8 cellular contexts compared by ENCODE assay signal in the genomic region with DNA sequence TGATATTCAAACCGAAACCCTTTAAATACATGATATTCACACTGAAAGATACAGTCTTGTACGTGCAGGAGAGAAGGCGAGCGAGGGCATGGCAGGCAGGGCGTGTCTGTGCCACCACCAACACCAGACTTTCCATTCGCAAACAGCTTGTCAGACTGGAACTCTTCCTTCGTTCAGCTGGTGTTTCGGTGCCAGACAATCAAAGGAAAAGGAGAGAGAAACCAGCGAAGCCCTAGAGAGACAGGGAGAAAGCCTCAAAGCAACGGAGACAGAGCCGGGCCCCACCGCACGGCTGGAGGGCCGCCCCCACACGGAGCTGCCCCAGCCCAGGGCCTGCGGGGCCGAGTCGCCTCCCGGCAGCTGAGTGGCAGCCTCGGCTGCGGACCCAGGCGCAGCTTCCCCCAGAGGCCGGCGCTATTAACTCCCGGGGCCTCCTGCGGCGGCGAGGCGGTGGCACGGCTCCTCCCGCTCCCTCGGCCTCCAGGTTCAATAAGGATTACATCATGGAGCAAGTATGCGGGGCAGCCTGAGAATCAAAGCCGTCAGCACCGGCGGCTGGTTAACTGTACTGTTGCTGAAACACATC. TPM values are rescaled to one million over a fixed set of nuclear protein-coding genes. Genes with fewer than 3 reads are reported as not detected.
DNase-seq lines count a peak whose midpoint lies in the region; ATAC-seq, FAIRE-seq and TF ChIP-seq lines count a peak whose summit lies in the region.

No MANE protein-coding gene starts in this region.

- no peak overlapping the region for H3K27ac ChIP-seq in CD4-positive, alpha-beta memory T cell (ENCODE audit: low read depth, low read length)
- H3K27ac ChIP-seq in Peyer's patch = no peak overlapping the region

- FAIRE-seq in bronchial epithelial cell (lab: Jason Lieb, UNC) = no peak

- peak overlapping the region; percentile 83 to 96 (median 88) for H3K4me3 Mint-ChIP-seq in CD4-positive, alpha-beta memory T cell

- no peaks in the 10 kb centered on the region for H3K36me3 ChIP-seq in CD4-positive, alpha-beta memory T cell (ENCODE audit: insufficient read depth, low read length)
- H3K36me3 ChIP-seq in Peyer's patch (no peaks in the 10 kb centered on the region), bronchial epithelial cell (ENCODE audit: control insufficient read depth, insufficient read depth, low read length) (no peaks in the 10 kb centered on the region), skeletal muscle satellite cell (ENCODE audit: insufficient read depth, low read length) (no peaks in the 10 kb centered on the region)

- ATAC-seq in HG02678 (IDR thresholded peaks at IDR 0.05; ENCODE audit: unreplicated experiment) (peak; percentile 38), GM19395 (IDR thresholded peaks at IDR 0.05; ENCODE audit: unreplicated experiment) (no peak)

- H3K4me1 Mint-ChIP-seq in CD4-positive, alpha-beta memory T cell = peaks cover 6 to 13% (median 10%) of the 10 kb centered on the region in 4 donors

- intact Hi-C loops in CD4-positive, alpha-beta memory T cell (cut with micrococcal nuclease) = no loop called here

- H3K4me3 ChIP-seq in CD4-positive, alpha-beta memory T cell (ENCODE audit: low read length in 2 of 2) = peak overlapping the region in 1 of 2 donors; percentile 30
- peak overlapping the region; percentile 15 to 54 (median 43) for H3K4me3 ChIP-seq in Peyer's patch
- peak overlapping the region; percentile 47 for H3K4me3 ChIP-seq in bronchial epithelial cell (ENCODE audit: low read depth, low read length)
- peak overlapping the region; percentile 67 for H3K4me3 ChIP-seq in skeletal muscle satellite cell (ENCODE audit: low read length)

- no peaks in the 10 kb centered on the region for H3K36me3 Mint-ChIP-seq in CD4-positive, alpha-beta memory T cell

- no peak for DNase-seq in CD4-positive, alpha-beta memory T cell
- peak in 2 of 3 donors; percentile 70 to 73 for DNase-seq in Peyer's patch
- DNase-seq in bronchial epithelial cell (ENCODE audit: low read depth) = peak; percentile 76
- peak; percentile 84 for DNase-seq in iris pigment epithelial cell (ENCODE audit: low read depth)
- no peak for DNase-seq in NK-92 (lab: John Stamatoyannopoulos, UW; ENCODE audit: unreplicated experiment)

- H3K27me3 Mint-ChIP-seq in CD4-positive, alpha-beta memory T cell = peaks cover 56 to 59% of the 10 kb centered on the region in 2 donors

- no peaks in the 10 kb centered on the region for H3K9me3 ChIP-seq in CD4-positive, alpha-beta memory T cell (ENCODE audit: control insufficient read depth in 1 of 2, low read length in 2 of 2)
- no peaks in the 10 kb centered on the region for H3K9me3 ChIP-seq in Peyer's patch
- H3K9me3 ChIP-seq in skeletal muscle satellite cell (replicated peaks; ENCODE audit: low read length) = no peaks in the 10 kb centered on the region

- CTCF ChIA-PET in CD4-positive, alpha-beta memory T cell (lab: Charles Lee; ENCODE audit: partially characterized antibody) = no interaction called here

- H3K27ac Mint-ChIP-seq in CD4-positive, alpha-beta memory T cell = peak overlapping the region in 1 of 7 donors; percentile 54

- H3K27me3 ChIP-seq in CD4-positive, alpha-beta memory T cell (ENCODE audit: insufficient read depth, low read length) = peaks cover 31% of the 10 kb centered on the region
- H3K27me3 ChIP-seq in Peyer's patch (peaks cover 0 to 12% of the 10 kb centered on the region in 2 donors), bronchial epithelial cell (ENCODE audit: control insufficient read depth, insufficient read depth, low read length) (peaks cover 2% of the 10 kb centered on the region), skeletal muscle satellite cell (ENCODE audit: control insufficient read depth, insufficient read depth, low read length) (peaks cover 17% of the 10 kb centered on the region)

- no peaks in the 10 kb centered on the region for H3K9me3 Mint-ChIP-seq in CD4-positive, alpha-beta memory T cell

- TF ChIP-seq POLR2A in Peyer's patch (IDR thresholded peaks at IDR 0.05) = no peak

- TF ChIP-seq CTCF in Peyer's patch (IDR thresholded peaks at IDR 0.05) (peak in 2 of 6 experiments; percentile 22 to 23), bronchial epithelial cell (IDR thresholded peaks at IDR 0.05; ENCODE audit: insufficient read depth, low read length, severe bottlenecking) (no peak)

- POLR2A ChIA-PET in CD4-positive, alpha-beta memory T cell (lab: Charles Lee; ENCODE audit: partially characterized antibody) = no interaction called here

- H3K4me2 ChIP-seq in skeletal muscle satellite cell (ENCODE audit: low read length) = peak overlapping the region; percentile 76

- peak overlapping the region; percentile 64 for H3K9ac ChIP-seq in skeletal muscle satellite cell (ENCODE audit: low read depth, low read length)

- H3K4me1 ChIP-seq in CD4-positive, alpha-beta memory T cell (ENCODE audit: insufficient read depth, low read length) = peaks cover 13% of the 10 kb centered on the region
- H3K4me1 ChIP-seq in Peyer's patch (peaks cover 0 to 11% (median 3%) of the 10 kb centered on the region in 4 donors), skeletal muscle satellite cell (ENCODE audit: control insufficient read depth, insufficient read depth, low read length) (peaks cover 7% of the 10 kb centered on the region)

RNA-seq across cellular contexts. Expression of a gene that starts 32.1 kb away (rescaled TPM):
- not detected for total RNA-seq in CD4-positive, alpha-beta memory T cell
- polyA plus RNA-seq in CD4-positive, alpha-beta memory T cell = not detected
- total RNA-seq in Peyer's patch = not detected
- not detected in 2 replicates for total RNA-seq in bronchial epithelial cell
- not detected in 2 replicates for total RNA-seq in skeletal muscle satellite cell (2012; rRNA removed)

RNA-seq across cellular contexts. Expression of a gene that starts 59.1 kb away (rescaled TPM):
- 10 to 100 TPM; 54.4 to 55.6 TPM for total RNA-seq in CD4-positive, alpha-beta memory T cell
- 10 to 100 TPM; 44.4 to 59.8 TPM for polyA plus RNA-seq in CD4-positive, alpha-beta memory T cell
- total RNA-seq in Peyer's patch (10 to 100 TPM; 25.6 to 47.0 (median 36.6) TPM), bronchial epithelial cell (36.7 and 142 TPM in 2 replicates)
- 27.1 and 45.4 TPM in 2 replicates for total RNA-seq in skeletal muscle satellite cell (2012; rRNA removed)

Comparison
In these comparisons a context has a peak if more than half of its experiments do, and no peak if none do; other contexts are left out.
1. DNase-seq: peak in Peyer's patch (2 of 3), bronchial epithelial cell (single experiment) and iris pigment epithelial cell (single experiment); none in CD4-positive, alpha-beta memory T cell (0 of 5) and NK-92 (single experiment).